ENCODE assay signal across 13 cellular contexts in genomic region chr15:26087881-26088280, GRCh38.
"Had no signal": no experiment of that assay in that cellular context is flagged by ENCODE, and none has a peak within 500 bp of the region (broad histone marks: within the 10 kb centered on the region; RNA-seq: fewer than 3 reads in every experiment).

No MANE protein-coding gene starts in this region.

- H3K79me2 ChIP-seq: parathyroid adenoma had no signal

- H3K4me1 ChIP-seq: parathyroid adenoma, vagina had no signal

- H3K4me2 ChIP-seq: neural progenitor cell had no signal

- H3K27ac ChIP-seq: heart left ventricle, neural progenitor cell, parathyroid adenoma, tibial artery, vagina had no signal

- H3K4me3 ChIP-seq: heart left ventricle, neural progenitor cell, tibial artery, vagina had no signal

- ATAC-seq: activated CD4-positive, CD25-positive, alpha-beta regulatory T cell treated with anti-CD3 and anti-CD28 coated beads, Interleukin-2, amount 50 U/mL, for 24 hours; effector memory CD8-positive, alpha-beta T cell; heart left ventricle; stimulated activated effector memory CD8-positive, alpha-beta T cell treated with anti-CD3 and anti-CD28 coated beads, Interleukin-12 subunit alpha, Interleukin-12 subunit beta, amount 100 ng/mL, for 72 hours had no signal

- H3K27me3 ChIP-seq: neural progenitor cell, tibial artery, vagina had no signal

- H3K9me3 ChIP-seq: heart left ventricle, tibial artery, vagina had no signal

- DNase-seq: activated CD4-positive, alpha-beta T cell treated with anti-CD3 and anti-CD28 coated beads, Interleukin-2, amount 50 U/mL, for 4 hours; activated gamma-delta T cell treated with Interleukin-2 at 50 U/mL for 16 hours; activated naive CD8-positive, alpha-beta T cell treated with anti-CD3 and anti-CD28 coated beads, Interleukin-2, amount 10 ng/mL, durations not matched to agents 7 days and 5 days; activated T-cell treated with anti-CD3 and anti-CD28 coated beads, Interleukin-2, amount 50 U/mL, for 48 hours; effector memory CD8-positive, alpha-beta T cell; foreskin melanocyte; heart left ventricle; tibial artery had no signal

- H2AFZ ChIP-seq: neural progenitor cell, parathyroid adenoma had no signal

- H3K36me3 ChIP-seq: heart left ventricle, neural progenitor cell, tibial artery, vagina had no signal

- H3K9ac ChIP-seq: neural progenitor cell, parathyroid adenoma had no signal
